ENCODE assay signal across 26 cellular contexts in genomic region chr3:13827256-13827655, GRCh38. TPM values are rescaled to one million over a fixed set of nuclear protein-coding genes. Genes with fewer than 3 reads are reported as not detected.
"Had no signal": no experiment of that assay in that cellular context is flagged by ENCODE, and none has a peak within 500 bp of the region (broad histone marks: within the 10 kb centered on the region; RNA-seq: fewer than 3 reads in every experiment).

No MANE protein-coding gene starts in this region.

- H3K27me3 ChIP-seq: hepatocyte, transverse colon, vagina had no signal

- H3K9me3 ChIP-seq: transverse colon, vagina had no signal

- DNase-seq: activated B cell treated with CpG ODN at 0.5 μM for 24 hours; activated CD4-positive, alpha-beta T cell treated with anti-CD3 and anti-CD28 coated beads for 36 hours; activated CD4-positive, alpha-beta T cell treated with anti-CD3 and anti-CD28 coated beads, Interleukin-2, amount 50 U/mL, for 4 hours; activated CD8-positive, alpha-beta memory T cell treated with anti-CD3 and anti-CD28 coated beads for 24 hours; activated CD8-positive, alpha-beta memory T cell treated with anti-CD3 and anti-CD28 coated beads, Interleukin-2, amount 50 U/mL, for 48 hours; activated naive CD4-positive, alpha-beta T cell treated with anti-CD3 and anti-CD28 coated beads, Interleukin-2, amount 10 ng/mL, durations not matched to agents 7 days and 5 days; activated naive CD8-positive, alpha-beta T cell treated with anti-CD3 and anti-CD28 coated beads, Interleukin-2, amount 50 U/mL, for 24 hours; activated T-cell treated with anti-CD3 and anti-CD28 coated beads, Interleukin-2, amount 50 U/mL, for 4 hours; effector CD4-positive, alpha-beta T cell; erythroblast; foreskin melanocyte; left cardiac atrium; midbrain; stimulated activated CD4-positive, alpha-beta T cell treated with anti-CD3 and anti-CD28 coated beads, Interleukin-2, amount 100 ng/mL, for 48 hours; stimulated activated CD8-positive, alpha-beta memory T cell treated with anti-CD3 and anti-CD28 coated beads, Interleukin-4, amount 100 ng/mL, for 48 hours; stimulated activated naive B cell treated with anti-CD40 and anti-IgM and Interleukin-4, amounts not matched to agents 10 μg/mL and 1 μg/mL and 100 μg/mL, for 72 hours; transverse colon had no signal

- H3K27ac ChIP-seq: hepatocyte, transverse colon, vagina had no signal

- H3K36me3 ChIP-seq: transverse colon, vagina had no signal

- H3K4me3 ChIP-seq: hepatocyte, smooth muscle cell, transverse colon, vagina had no signal

- ATAC-seq: activated CD4-positive, alpha-beta T cell treated with anti-CD3 and anti-CD28 coated beads for 36 hours; activated naive CD8-positive, alpha-beta T cell treated with anti-CD3 and anti-CD28 coated beads, Interleukin-2, amount 50 U/mL, for 24 hours; activated T-cell treated with anti-CD3 and anti-CD28 coated beads, Interleukin-2, amount 50 U/mL, for 4 hours; left cardiac atrium; natural killer cell treated with Interleukin-12 subunit alpha and Interleukin-12 subunit beta and Interleukin-15 and Interleukin-18, amount 100 ng/mL, for 72 hours; sciatic nerve; stimulated activated naive B cell treated with anti-CD40 and anti-IgM and Interleukin-4, amounts not matched to agents 10 μg/mL and 1 μg/mL and 100 μg/mL, for 72 hours had no signal

- H3K4me1 ChIP-seq: transverse colon, vagina had no signal

RNA-seq across cellular contexts. Expression of gene WNT7A, which starts 52.6 kb away (rescaled TPM):
- total RNA-seq: activated B cell treated with CpG ODN at 0.5 μM for 24 hours; activated T-helper 2 cell treated with anti-CD3 and anti-CD28 coated beads, Interferon-gamma antibody, Interleukin-2, Interleukin-4, amounts not matched to agents 10 μg/mL and 5 μg/mL and 100 μg/mL, durations not matched to agents 14 hours and 24 hours and 36 hours; cardiac septum; chondrocyte; left cardiac atrium; liver; natural killer cell treated with Interleukin-12 subunit alpha and Interleukin-12 subunit beta and Interleukin-15 and Interleukin-18, amount 100 ng/mL, for 72 hours; sciatic nerve; transverse colon; vagina had no signal
- polyA plus RNA-seq: liver had no signal
